Comparison of ENCODE assay signal across 10 cellular contexts in genomic region chr1:234981758-234982157, GRCh38.
DNase-seq lines count a peak whose midpoint lies in the region; ATAC-seq and TF ChIP-seq lines count a peak whose summit lies in the region.
"Had no signal": no experiment of that assay in that cellular context is flagged by ENCODE, and none has a peak within 500 bp of the region (broad histone marks: within the 10 kb centered on the region; RNA-seq: fewer than 3 reads in every experiment).

No MANE protein-coding gene starts in this region.

- H3K79me2 ChIP-seq in mesendoderm (ENCODE audit: control insufficient read depth, insufficient read depth, low read length): no peaks in the 10 kb centered on the region

- no peaks in the 10 kb centered on the region for H3K9me3 Mint-ChIP-seq in dendritic cell treated with granulocyte-macrophage colony-stimulating factor and Interleukin-4, amounts not matched to agents 40 ng/mL and 50 ng/mL, for 4 days
- H3K9me3 Mint-ChIP-seq: neural crest cell had no signal

- H3K4me2 ChIP-seq in mesendoderm (ENCODE audit: low read length): no peak overlapping the region

- POLR2A ChIA-PET in Panc1 (lab: Charles Lee): no interaction called here

- H3K4me1 ChIP-seq in Panc1 (ENCODE audit: control insufficient read depth, insufficient read depth, low read length): peaks cover 80% of the 10 kb centered on the region
- peaks cover 53% of the 10 kb centered on the region for H3K4me1 ChIP-seq in psoas muscle
- H3K4me1 ChIP-seq in mesendoderm (ENCODE audit: control insufficient read depth, low read depth, low read length): no peaks in the 10 kb centered on the region

- H2AK5ac ChIP-seq in mesendoderm (ENCODE audit: low read length): no peak overlapping the region

- intact Hi-C loops in Panc1 (cut with micrococcal nuclease; ENCODE audit: unreplicated experiment) (no loop called here), psoas muscle (cut with DNase I) (loop anchor here (5.0 to 10.0 kb wide), 3 partner anchors 91 to 369 kb away; partner anchors contain the start of gene IRF2BP2 (in 1 of the 2))
- intact Hi-C loops in dendritic cell treated with granulocyte-macrophage colony-stimulating factor and Interleukin-4, amounts not matched to agents 40 ng/mL and 50 ng/mL, for 4 days (cut with micrococcal nuclease): loop anchor here (2.0 kb wide), 2 partner anchors 31 to 131 kb away; no protein-coding TSS in a partner anchor

- peaks cover 88% of the 10 kb centered on the region for H3K4me1 Mint-ChIP-seq in dendritic cell treated with granulocyte-macrophage colony-stimulating factor and Interleukin-4, amounts not matched to agents 40 ng/mL and 50 ng/mL, for 4 days (ENCODE audit: low read depth)

- peak overlapping the region; percentile 100 for H3K27ac ChIP-seq in Panc1 (ENCODE audit: low read length)
- H3K27ac ChIP-seq in psoas muscle: peak overlapping the region; percentile 86
- no peak overlapping the region for H3K27ac ChIP-seq in mesendoderm (ENCODE audit: low read depth, low read length)

- H2BK15ac ChIP-seq in mesendoderm (replicated peaks; ENCODE audit: low read depth): no peak overlapping the region

- no peaks in the 10 kb centered on the region for H3K36me3 ChIP-seq in Panc1 (ENCODE audit: control insufficient read depth, insufficient read depth, low read length)
- H3K36me3 ChIP-seq in psoas muscle (ENCODE audit: insufficient read depth in 1 of 2, low read depth in 1 of 2): no peaks in the 10 kb centered on the region
- H3K36me3 ChIP-seq in mesendoderm (ENCODE audit: control insufficient read depth, insufficient read depth, low read length): no peaks in the 10 kb centered on the region

- H2BK120ac ChIP-seq in mesendoderm (ENCODE audit: low read depth, low read length): no peak overlapping the region

- H3K4me3 Mint-ChIP-seq in dendritic cell treated with granulocyte-macrophage colony-stimulating factor and Interleukin-4, amounts not matched to agents 40 ng/mL and 50 ng/mL, for 4 days: no peak overlapping the region

- H4K8ac ChIP-seq in mesendoderm (ENCODE audit: low read depth, low read length): no peak overlapping the region

- H3K27me3 Mint-ChIP-seq in dendritic cell treated with granulocyte-macrophage colony-stimulating factor and Interleukin-4, amounts not matched to agents 40 ng/mL and 50 ng/mL, for 4 days: no peaks in the 10 kb centered on the region

- ATAC-seq in Panc1 (no peak), psoas muscle (no peak), HG03025 (IDR thresholded peaks at IDR 0.05; ENCODE audit: low FRiP score, unreplicated experiment) (no peak), GM21360 (IDR thresholded peaks at IDR 0.05; ENCODE audit: unreplicated experiment) (no peak)

- no TSS peak for BruUV-seq in Panc1 (replicated peaks; lab: Mats Ljungman, UMichigan)

- no peaks in the 10 kb centered on the region for H3K79me1 ChIP-seq in mesendoderm (ENCODE audit: low read length)

- no peak overlapping the region for H3K23ac ChIP-seq in mesendoderm (ENCODE audit: low read length)

- no peak overlapping the region for H4K5ac ChIP-seq in mesendoderm (ENCODE audit: low read length)

- peak; percentile 27 for DNase-seq in CD1c-positive myeloid dendritic cell (ENCODE audit: extremely low spot score)
- DNase-seq in Panc1 (ENCODE audit: low read depth, low spot score): no peak
- no peak for DNase-seq in psoas muscle
- no peak for DNase-seq in DMS53 (lab: John Stamatoyannopoulos, UW)
- DNase-seq in mesendoderm: no peak
- DNase-seq: DMS79 had no signal

- TF ChIP-seq CTCF in Panc1 (IDR thresholded peaks at IDR 0.05) (no peak), psoas muscle (IDR thresholded peaks at IDR 0.05) (no peak)

- peaks cover 22% of the 10 kb centered on the region for H3K36me3 Mint-ChIP-seq in dendritic cell treated with granulocyte-macrophage colony-stimulating factor and Interleukin-4, amounts not matched to agents 40 ng/mL and 50 ng/mL, for 4 days (ENCODE audit: low read depth)

- peak overlapping the region; percentile 98 for H3K27ac Mint-ChIP-seq in dendritic cell treated with granulocyte-macrophage colony-stimulating factor and Interleukin-4, amounts not matched to agents 40 ng/mL and 50 ng/mL, for 4 days

- no peak overlapping the region for H2BK5ac ChIP-seq in mesendoderm (ENCODE audit: low read length)

- H3K18ac ChIP-seq in mesendoderm (ENCODE audit: low read length): no peak overlapping the region

- no peak overlapping the region for H3K9ac ChIP-seq in mesendoderm (ENCODE audit: low read length)

- H3K27me3 ChIP-seq in Panc1 (ENCODE audit: control insufficient read depth, insufficient read depth, low read length): no peaks in the 10 kb centered on the region
- H3K27me3 ChIP-seq in psoas muscle (ENCODE audit: insufficient read depth in 3 of 3, low read length in 2 of 3): no peaks in the 10 kb centered on the region
- H3K27me3 ChIP-seq in mesendoderm (ENCODE audit: insufficient read depth, low read length, poor library complexity): no peaks in the 10 kb centered on the region

- no peak overlapping the region for H3K56ac ChIP-seq in mesendoderm (ENCODE audit: low read length)

- CTCF ChIA-PET in Panc1 (lab: Charles Lee): no interaction called here

- no peak overlapping the region for H3K4ac ChIP-seq in mesendoderm (ENCODE audit: low read depth, low read length)

- H3K4me3 ChIP-seq in Panc1 (ENCODE audit: low read depth in 2 of 2, low read length in 2 of 2) (no peak overlapping the region), psoas muscle (no peak overlapping the region), mesendoderm (ENCODE audit: low read length) (no peak overlapping the region)

- in situ Hi-C loops in Panc1 (cut with HindIII; ENCODE audit: low pct_unique_long_range_greater_than_20kb, low sequenced_read_pairs): loop anchor here (25.0 kb wide), 1 partner anchor 244 kb away; no protein-coding TSS in a partner anchor

- H3K9me3 ChIP-seq in Panc1 (ENCODE audit: control insufficient read depth, insufficient read depth, low read depth, low read length) (no peaks in the 10 kb centered on the region; the same call in 1 of the 2 replicates), psoas muscle (no peaks in the 10 kb centered on the region)

- 66 to 91% (median 68%) methylated on average over 2 of the region's 2 CpGs for WGBS in psoas muscle, 3 donors
- WGBS in mesendoderm (ENCODE audit: extremely low coverage, insufficient coverage, low lambda C conversion rate): no CpG with 5 or more reads among the region's 2 CpGs
